12 cellular contexts compared by ENCODE assay signal in the genomic region with DNA sequence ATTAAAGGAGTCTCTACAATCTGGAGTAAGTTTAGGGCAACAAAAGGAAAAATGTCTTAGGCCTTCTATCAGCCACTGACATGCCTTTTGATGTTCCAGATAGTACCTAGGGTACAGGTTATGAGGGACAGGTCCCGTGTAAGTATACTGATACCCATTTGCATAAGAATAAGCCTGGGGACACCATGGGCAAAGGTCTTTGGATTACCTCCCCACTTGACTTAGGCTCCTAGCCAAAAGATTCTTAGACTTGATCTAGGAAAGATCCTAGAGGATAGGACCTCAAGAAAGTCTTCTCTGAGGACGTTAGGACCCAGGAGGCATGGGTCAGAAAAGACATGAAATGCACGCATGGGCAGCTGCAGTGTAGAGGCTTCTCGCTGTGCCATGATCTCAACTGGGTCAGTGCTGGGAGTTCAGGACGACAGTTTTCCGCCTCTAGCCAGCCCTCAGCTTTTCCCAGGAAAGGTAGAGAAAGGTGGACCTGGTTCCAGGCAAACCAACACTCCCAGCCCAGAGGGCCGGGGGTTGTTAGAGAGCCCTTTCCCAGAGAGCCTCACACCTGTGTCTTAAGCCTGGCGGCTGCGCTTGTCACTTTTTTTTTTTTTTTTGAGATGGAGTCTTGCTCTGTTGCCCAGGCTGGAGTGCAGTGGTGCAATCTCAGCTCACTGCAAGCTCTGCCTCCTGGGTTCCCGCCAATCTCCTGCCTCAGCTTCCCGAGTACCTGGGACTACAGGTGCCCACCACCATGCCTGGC. TPM values are rescaled to one million over a fixed set of nuclear protein-coding genes. Genes with fewer than 3 reads are reported as not detected.
DNase-seq lines count a peak whose midpoint lies in the region; ATAC-seq and TF ChIP-seq lines count a peak whose summit lies in the region.
"Had no signal": no experiment of that assay in that cellular context is flagged by ENCODE, and none has a peak within 500 bp of the region (broad histone marks: within the 10 kb centered on the region; RNA-seq: fewer than 3 reads in every experiment).

No MANE protein-coding gene starts in this region.

- no peaks in the 10 kb centered on the region for H3K9me3 Mint-ChIP-seq in activated T-cell treated with anti-CD3 and anti-CD28 coated beads, Interleukin-2, amount 50 U/mL, for 4 hours
- H3K9me3 Mint-ChIP-seq in endodermal cell: peaks cover 29% of the 10 kb centered on the region

- DNase-seq in activated T-cell treated with anti-CD3 and anti-CD28 coated beads, Interleukin-2, amount 50 U/mL, for 4 hours: no peak
- DNase-seq in activated T-cell treated with anti-CD3 and anti-CD28 coated beads, Interleukin-2, amount 50 U/mL, for 48 hours: no peak
- no peak for DNase-seq in effector memory CD4-positive, alpha-beta T cell
- DNase-seq in trophoblast cell (no peak), dedifferentiated amniotic fluid mesenchymal stem cell (ENCODE audit: extremely low spot score) (no peak), endodermal cell (no peak)
- DNase-seq: caudate nucleus, hypothalamus, NCI-H1694 had no signal

- H4K20me1 ChIP-seq in OCI-LY3 (ENCODE audit: insufficient read depth, low read length): no peaks in the 10 kb centered on the region

- no peak overlapping the region for H3K14ac ChIP-seq in trophoblast cell (ENCODE audit: low read length)

- H3K79me2 ChIP-seq in OCI-LY3 (ENCODE audit: low read length) (no peaks in the 10 kb centered on the region), trophoblast cell (ENCODE audit: control insufficient read depth, insufficient read depth, low read length, poor library complexity) (no peaks in the 10 kb centered on the region)
- H3K79me2 ChIP-seq: parathyroid adenoma had no signal

- H3K36me3 ChIP-seq in OCI-LY3 (replicated peaks; ENCODE audit: low read depth, low read length) (peaks cover 1% of the 10 kb centered on the region), trophoblast cell (ENCODE audit: control insufficient read depth in 1 of 2, insufficient read depth in 2 of 2, low read length in 2 of 2) (no peaks in the 10 kb centered on the region), endodermal cell (ENCODE audit: control insufficient read depth, insufficient read depth, low read length) (no peaks in the 10 kb centered on the region)
- no peaks in the 10 kb centered on the region for H3K36me3 ChIP-seq in effector memory CD4-positive, alpha-beta T cell (ENCODE audit: control insufficient read depth, insufficient read depth, low read length)

- no peak overlapping the region for H2AK5ac ChIP-seq in trophoblast cell (ENCODE audit: low read length)

- H3K4me1 Mint-ChIP-seq in activated T-cell treated with anti-CD3 and anti-CD28 coated beads, Interleukin-2, amount 50 U/mL, for 4 hours (ENCODE audit: low read depth): peaks cover 22% of the 10 kb centered on the region
- peaks cover 10% of the 10 kb centered on the region for H3K4me1 Mint-ChIP-seq in endodermal cell

- ATAC-seq in activated T-cell treated with anti-CD3 and anti-CD28 coated beads, Interleukin-2, amount 50 U/mL, for 4 hours: no peak
- no peak for ATAC-seq in GM18502 (IDR thresholded peaks at IDR 0.05; ENCODE audit: poor library complexity, unreplicated experiment)

- H3K4me3 ChIP-seq in OCI-LY3 (ENCODE audit: low read length) (peak overlapping the region; percentile 83), trophoblast cell (ENCODE audit: low read depth, low read length) (no peak overlapping the region), endodermal cell (ENCODE audit: low read length) (no peak overlapping the region)
- peak overlapping the region; percentile 62 for H3K4me3 ChIP-seq in effector memory CD4-positive, alpha-beta T cell (ENCODE audit: insufficient read depth, low read depth, low read length, poor library complexity, severe bottlenecking)

- H3K27ac Mint-ChIP-seq in endodermal cell: no peak overlapping the region

- peak overlapping the region; percentile 6 for H4K91ac ChIP-seq in trophoblast cell (ENCODE audit: low read depth, low read length)

- H3K9me3 ChIP-seq in OCI-LY3 (ENCODE audit: insufficient read depth, low read length) (peaks cover 3% of the 10 kb centered on the region; the same call in 1 of the 2 replicates), trophoblast cell (ENCODE audit: insufficient read depth, low read depth, low read length) (no peaks in the 10 kb centered on the region), endodermal cell (ENCODE audit: control insufficient read depth, low read length) (peaks cover 15% of the 10 kb centered on the region)
- no peaks in the 10 kb centered on the region for H3K9me3 ChIP-seq in effector memory CD4-positive, alpha-beta T cell (ENCODE audit: control insufficient read depth, low read length)

- no peak overlapping the region for H2BK5ac ChIP-seq in trophoblast cell (ENCODE audit: low read depth, low read length, poor library complexity)

- H3K4me3 Mint-ChIP-seq in activated T-cell treated with anti-CD3 and anti-CD28 coated beads, Interleukin-2, amount 50 U/mL, for 4 hours: peak overlapping the region; percentile 88
- H3K4me3 Mint-ChIP-seq in endodermal cell: no peak overlapping the region

- H2BK12ac ChIP-seq in trophoblast cell (ENCODE audit: low read length): no peak overlapping the region

- H4K12ac ChIP-seq in trophoblast cell (ENCODE audit: low read depth, low read length): no peak overlapping the region

- no peaks in the 10 kb centered on the region for H3K27me3 Mint-ChIP-seq in activated T-cell treated with anti-CD3 and anti-CD28 coated beads, Interleukin-2, amount 50 U/mL, for 4 hours (ENCODE audit: low read depth)
- peaks cover 4% of the 10 kb centered on the region for H3K27me3 Mint-ChIP-seq in endodermal cell (ENCODE audit: insufficient read depth)

- H3K18ac ChIP-seq in trophoblast cell (ENCODE audit: low read length): no peak overlapping the region

- H3K9ac ChIP-seq in OCI-LY3 (ENCODE audit: low read length): no peak overlapping the region; the same call in 1 of the 2 replicates
- H3K9ac ChIP-seq in trophoblast cell (ENCODE audit: low read length): peak overlapping the region; percentile 22
- H3K9ac ChIP-seq in endodermal cell (ENCODE audit: extremely low read depth, low read length, poor library complexity, severe bottlenecking): no peak overlapping the region
- H3K9ac ChIP-seq: parathyroid adenoma had no signal

- H3K27me3 ChIP-seq in OCI-LY3 (ENCODE audit: low read depth, low read length) (no peaks in the 10 kb centered on the region), trophoblast cell (ENCODE audit: insufficient read depth, low read length) (no peaks in the 10 kb centered on the region), endodermal cell (ENCODE audit: control insufficient read depth, insufficient read depth, low read length, poor library complexity, severe bottlenecking) (no peaks in the 10 kb centered on the region)
- H3K27me3 ChIP-seq in effector memory CD4-positive, alpha-beta T cell (replicated peaks; ENCODE audit: control insufficient read depth, insufficient read depth, low read length, poor library complexity, severe bottlenecking): no peaks in the 10 kb centered on the region

- no peak overlapping the region for H2BK120ac ChIP-seq in trophoblast cell (ENCODE audit: insufficient read depth, low read length, poor library complexity)

- H4K8ac ChIP-seq in trophoblast cell (ENCODE audit: low read depth, low read length): no peak overlapping the region

- H3K4me1 ChIP-seq in OCI-LY3 (ENCODE audit: low read length) (peaks cover 8% of the 10 kb centered on the region), trophoblast cell (ENCODE audit: control insufficient read depth in 1 of 2, insufficient read depth in 2 of 2, low read length in 2 of 2) (no peaks in the 10 kb centered on the region), endodermal cell (ENCODE audit: control insufficient read depth, insufficient read depth, low read length) (no peaks in the 10 kb centered on the region)
- H3K4me1 ChIP-seq in effector memory CD4-positive, alpha-beta T cell (ENCODE audit: control insufficient read depth, insufficient read depth, low read length, poor library complexity, severe bottlenecking): peaks cover 6% of the 10 kb centered on the region
- H3K4me1 ChIP-seq: parathyroid adenoma had no signal

- no peak overlapping the region for H3K23ac ChIP-seq in trophoblast cell (ENCODE audit: low read length)

- TF ChIP-seq CTCF in OCI-LY3 (IDR thresholded peaks at IDR 0.05; ENCODE audit: low read depth, low read length) (no peak), endodermal cell (conservative IDR thresholded peaks at IDR 0.05) (no peak)

- 0 out of 2 replicates have a peak overlapping the region, but pooled peaks have one; percentile 100 for H2AFZ ChIP-seq in OCI-LY3 (ENCODE audit: low read depth, low read length)
- H2AFZ ChIP-seq in trophoblast cell (ENCODE audit: insufficient read depth, low read length, poor library complexity): no peak overlapping the region
- H2AFZ ChIP-seq: parathyroid adenoma had no signal

- peaks cover 1% of the 10 kb centered on the region for H3K36me3 Mint-ChIP-seq in activated T-cell treated with anti-CD3 and anti-CD28 coated beads, Interleukin-2, amount 50 U/mL, for 4 hours (ENCODE audit: insufficient read depth)
- peaks cover 2% of the 10 kb centered on the region for H3K36me3 Mint-ChIP-seq in endodermal cell (ENCODE audit: low read depth)

- H3K79me1 ChIP-seq in trophoblast cell (ENCODE audit: low read length): no peaks in the 10 kb centered on the region

- H3K4ac ChIP-seq in trophoblast cell (ENCODE audit: low read depth, low read length): no peak overlapping the region

- H3K27ac ChIP-seq in OCI-LY3 (ENCODE audit: low read length) (no peak overlapping the region), trophoblast cell (ENCODE audit: low read depth, low read length) (no peak overlapping the region), endodermal cell (ENCODE audit: low read depth, low read length) (no peak overlapping the region)
- H3K27ac ChIP-seq in effector memory CD4-positive, alpha-beta T cell (ENCODE audit: insufficient read depth, low read length, poor library complexity, severe bottlenecking): no peak overlapping the region
- H3K27ac ChIP-seq: parathyroid adenoma had no signal

- H3K4me2 ChIP-seq in OCI-LY3 (ENCODE audit: low read length) (peak overlapping the region; percentile 99), trophoblast cell (ENCODE audit: low read length) (no peak overlapping the region)

- no CpG with 5 or more reads among the region's 11 CpGs for WGBS in trophoblast cell (ENCODE audit: extremely low coverage, insufficient coverage, insufficient read length)
- 90 to 94% methylated on average over 6 to 11 of the region's 11 CpGs for WGBS in endodermal cell (ENCODE audit: insufficient coverage in 1 of 2, insufficient read length in 1 of 2), 2 experiments

RNA-seq across cellular contexts. Expression of a gene that starts 26.6 kb away (rescaled TPM):
- 100 to 1,000 TPM; 133 to 139 (median 135) TPM for total RNA-seq in activated T-cell treated with anti-CD3 and anti-CD28 coated beads, Interleukin-2, amount 50 U/mL, for 4 hours
- polyA plus RNA-seq in trophoblast cell (2013): 24.7 and 27.1 TPM in 2 replicates
- total RNA-seq in endodermal cell: 10 to 100 TPM; 57.0 to 74.7 TPM
- polyA plus RNA-seq in endodermal cell (2013, experiment 1 of 2): 56.1 TPM
- 45.9 TPM for polyA plus RNA-seq in endodermal cell (2013, experiment 2 of 2)

RNA-seq across cellular contexts. Expression of a gene that starts 52.0 kb away (rescaled TPM):
- total RNA-seq in activated T-cell treated with anti-CD3 and anti-CD28 coated beads, Interleukin-2, amount 50 U/mL, for 4 hours: 10 to 100 TPM; 44.9 to 52.7 (median 50.1) TPM
- polyA plus RNA-seq in trophoblast cell (2013): 141 and 148 TPM in 2 replicates
- total RNA-seq in endodermal cell: 10 to 100 TPM; 44.2 to 45.8 TPM
- 48.3 TPM for polyA plus RNA-seq in endodermal cell (2013, experiment 1 of 2)
- polyA plus RNA-seq in endodermal cell (2013, experiment 2 of 2): 44.9 TPM

RNA-seq across cellular contexts. Expression of a gene that starts 52.3 kb away (rescaled TPM):
- total RNA-seq in activated T-cell treated with anti-CD3 and anti-CD28 coated beads, Interleukin-2, amount 50 U/mL, for 4 hours: 100 to 1,000 TPM; 194 to 197 (median 196) TPM
- 163 and 174 TPM in 2 replicates for polyA plus RNA-seq in trophoblast cell (2013)
- 100 to 1,000 TPM; 107 to 112 TPM for total RNA-seq in endodermal cell
- 89.6 TPM for polyA plus RNA-seq in endodermal cell (2013, experiment 1 of 2)
- polyA plus RNA-seq in endodermal cell (2013, experiment 2 of 2): 82.4 TPM

Comparison
In these comparisons a context has a peak if more than half of its experiments do, and no peak if none do; other contexts are left out.
1. H3K4me3 ChIP-seq: peak in OCI-LY3 (single experiment) and effector memory CD4-positive, alpha-beta T cell (single experiment); none in trophoblast cell (single experiment) and endodermal cell (single experiment).